ENCODE assay signal across 20 cellular contexts in the genomic region with DNA sequence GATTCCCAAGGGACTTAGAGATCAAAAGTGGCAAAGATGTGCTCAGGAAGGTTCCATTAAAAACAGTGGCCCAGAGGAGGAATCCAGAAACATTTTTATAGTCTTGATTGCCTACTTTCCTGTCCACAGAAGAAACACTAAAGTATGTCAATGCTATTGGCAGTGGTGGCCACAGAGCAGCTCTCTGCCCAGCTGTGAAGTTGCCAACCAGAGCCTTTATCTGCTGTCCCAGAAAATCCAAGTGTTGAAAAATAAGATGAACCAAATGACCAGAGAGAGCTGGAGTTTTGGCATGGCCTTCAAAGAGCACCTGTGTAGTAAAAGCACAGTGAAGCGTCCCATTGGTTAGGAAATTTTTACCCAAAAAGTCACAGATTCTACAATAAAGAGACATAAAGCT.
DNase-seq lines count a peak whose midpoint lies in the region; ATAC-seq and TF ChIP-seq lines count a peak whose summit lies in the region.
"Had no signal": no experiment of that assay in that cellular context is flagged by ENCODE, and none has a peak within 500 bp of the region (broad histone marks: within the 10 kb centered on the region; RNA-seq: fewer than 3 reads in every experiment).

No MANE protein-coding gene starts in this region.

- H3K9me3 Mint-ChIP-seq in immature natural killer cell: no peaks in the 10 kb centered on the region
- H3K9me3 Mint-ChIP-seq in natural killer cell treated with Interleukin-12 subunit alpha and Interleukin-12 subunit beta and Interleukin-15 and Interleukin-18, amount 100 ng/mL, for 72 hours: no peaks in the 10 kb centered on the region
- H3K9me3 Mint-ChIP-seq: CD8-positive, alpha-beta memory T cell had no signal

- intact Hi-C loops in cardiac septum (cut with DNase I): loop anchor here (5.0 kb wide), 2 partner anchors 52 to 122 kb away; no protein-coding TSS in a partner anchor

- peaks cover 47% of the 10 kb centered on the region for H3K36me3 ChIP-seq in right atrium auricular region
- H3K36me3 ChIP-seq: BE2C had no signal

- ATAC-seq in natural killer cell treated with Interleukin-12 subunit alpha and Interleukin-12 subunit beta and Interleukin-15 and Interleukin-18, amount 100 ng/mL, for 72 hours: no peak
- ATAC-seq in HG03175 (IDR thresholded peaks at IDR 0.05; ENCODE audit: unreplicated experiment): no peak
- ATAC-seq: GM12878 had no signal

- no peaks in the 10 kb centered on the region for H3K9me3 ChIP-seq in right atrium auricular region
- H3K9me3 ChIP-seq: BE2C had no signal

- peak overlapping the region in 1 of 5 donors; percentile 27 for H3K4me3 Mint-ChIP-seq in immature natural killer cell
- H3K4me3 Mint-ChIP-seq in natural killer cell treated with Interleukin-12 subunit alpha and Interleukin-12 subunit beta and Interleukin-15 and Interleukin-18, amount 100 ng/mL, for 72 hours: no peak overlapping the region
- H3K4me3 Mint-ChIP-seq: CD4-positive, CD25-positive, alpha-beta regulatory T cell had no signal

- peak overlapping the region; percentile 79 to 89 (median 82) for H3K27ac Mint-ChIP-seq in immature natural killer cell
- H3K27ac Mint-ChIP-seq in natural killer cell treated with Interleukin-12 subunit alpha and Interleukin-12 subunit beta and Interleukin-15 and Interleukin-18, amount 100 ng/mL, for 72 hours: peak overlapping the region; percentile 69 to 100
- H3K27ac Mint-ChIP-seq: CD4-positive, CD25-positive, alpha-beta regulatory T cell had no signal

- H3K27ac ChIP-seq in right atrium auricular region: peak overlapping the region; percentile 48 to 91
- H3K27ac ChIP-seq: GM23248, HL-60 had no signal

- H3K36me3 Mint-ChIP-seq in immature natural killer cell: peaks cover 60 to 90% (median 73%) of the 10 kb centered on the region in 3 donors
- H3K36me3 Mint-ChIP-seq in natural killer cell treated with Interleukin-12 subunit alpha and Interleukin-12 subunit beta and Interleukin-15 and Interleukin-18, amount 100 ng/mL, for 72 hours: peaks cover 43% of the 10 kb centered on the region

- in situ Hi-C loops in GM13976 (cut with MboI; ENCODE audit: low sequenced_read_pairs, unreplicated experiment): no loop called here

- H3K4me1 Mint-ChIP-seq in immature natural killer cell: peaks cover 75 to 91% of the 10 kb centered on the region in 2 donors
- H3K4me1 Mint-ChIP-seq in natural killer cell treated with Interleukin-12 subunit alpha and Interleukin-12 subunit beta and Interleukin-15 and Interleukin-18, amount 100 ng/mL, for 72 hours (ENCODE audit: low read depth in 2 of 2): peaks cover 55 to 69% of the 10 kb centered on the region in 2 donors

- H3K27me3 ChIP-seq in right atrium auricular region: no peaks in the 10 kb centered on the region
- H3K27me3 ChIP-seq: BE2C had no signal

- no peak overlapping the region for H3K4me3 ChIP-seq in right atrium auricular region
- H3K4me3 ChIP-seq: GM12878, GM23248 had no signal

- peaks cover 3 to 31% of the 10 kb centered on the region in 2 donors for H3K4me1 ChIP-seq in right atrium auricular region
- H3K4me1 ChIP-seq: BE2C had no signal

- DNase-seq in right atrium auricular region (ENCODE audit: low spot score) (no peak), cardiac septum (ENCODE audit: low spot score) (no peak), immature natural killer cell (no peak), AG08396 (ENCODE audit: low spot score) (no peak), GM13976 (ENCODE audit: low spot score) (no peak)
- no peak for DNase-seq in natural killer cell treated with Interleukin-12 subunit alpha and Interleukin-12 subunit beta and Interleukin-15 and Interleukin-18, amount 100 ng/mL, for 72 hours (ENCODE audit: low spot score)
- DNase-seq: BE2C; C1 segment of cervical spinal cord; CD4-positive, CD25-positive, alpha-beta regulatory T cell; CD8-positive, alpha-beta memory T cell; COR-L47; DMS 273 treated with DMSO at 0.1 percent for 48 hours; DMS53; DND-41; EL; GM23248; HCEC 1CT had no signal

- TF ChIP-seq CTCF in right atrium auricular region (IDR thresholded peaks at IDR 0.05): no peak
- TF ChIP-seq CTCF in GM13976 (IDR thresholded peaks at IDR 0.05; ENCODE audit: borderline replicate concordance, control extremely low read depth, extremely low read depth, insufficient read depth, missing control alignments): no peak

- H3K27me3 Mint-ChIP-seq in immature natural killer cell (ENCODE audit: low read depth in 3 of 3): peaks cover 2 to 36% (median 29%) of the 10 kb centered on the region in 3 donors
- no peaks in the 10 kb centered on the region for H3K27me3 Mint-ChIP-seq in natural killer cell treated with Interleukin-12 subunit alpha and Interleukin-12 subunit beta and Interleukin-15 and Interleukin-18, amount 100 ng/mL, for 72 hours
- H3K27me3 Mint-ChIP-seq: CD4-positive, CD25-positive, alpha-beta regulatory T cell; CD8-positive, alpha-beta memory T cell had no signal
